Comparison of ENCODE assay signal across 2 cellular contexts in the genomic region with DNA sequence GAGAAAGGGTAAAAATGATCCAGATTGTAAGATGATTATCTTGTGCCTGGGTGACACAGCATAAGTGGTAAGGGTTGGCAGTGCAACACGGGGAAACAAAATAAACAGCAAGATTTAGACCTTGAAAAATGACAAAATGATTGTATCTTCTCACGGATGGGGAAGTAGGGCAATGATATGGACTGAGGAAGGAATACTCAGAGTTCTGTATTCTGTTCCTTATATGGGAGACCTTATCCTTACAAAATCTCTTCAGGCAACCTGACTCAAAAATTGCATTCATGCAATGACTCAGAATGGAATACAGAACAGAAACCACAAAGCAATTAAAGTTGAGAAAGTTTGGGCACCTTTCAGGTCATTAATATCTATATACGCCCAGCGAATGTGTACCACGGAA.
TF ChIP-seq lines count a peak whose summit lies in the region.

No MANE protein-coding gene starts in this region.

TF ChIP-seq in SK-N-SH, 30 proteins besides CTCF, POLR2A, EP300 and RAD21:
- TF ChIP-seq, protein P1, sequence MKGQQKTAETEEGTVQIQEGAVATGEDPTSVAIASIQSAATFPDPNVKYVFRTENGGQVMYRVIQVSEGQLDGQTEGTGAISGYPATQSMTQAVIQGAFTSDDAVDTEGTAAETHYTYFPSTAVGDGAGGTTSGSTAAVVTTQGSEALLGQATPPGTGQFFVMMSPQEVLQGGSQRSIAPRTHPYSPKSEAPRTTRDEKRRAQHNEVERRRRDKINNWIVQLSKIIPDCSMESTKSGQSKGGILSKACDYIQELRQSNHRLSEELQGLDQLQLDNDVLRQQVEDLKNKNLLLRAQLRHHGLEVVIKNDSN (IDR thresholded peaks at IDR 0.05; ENCODE audit: borderline replicate concordance, low read depth), result no peak
- TF ChIP-seq, protein P2, sequence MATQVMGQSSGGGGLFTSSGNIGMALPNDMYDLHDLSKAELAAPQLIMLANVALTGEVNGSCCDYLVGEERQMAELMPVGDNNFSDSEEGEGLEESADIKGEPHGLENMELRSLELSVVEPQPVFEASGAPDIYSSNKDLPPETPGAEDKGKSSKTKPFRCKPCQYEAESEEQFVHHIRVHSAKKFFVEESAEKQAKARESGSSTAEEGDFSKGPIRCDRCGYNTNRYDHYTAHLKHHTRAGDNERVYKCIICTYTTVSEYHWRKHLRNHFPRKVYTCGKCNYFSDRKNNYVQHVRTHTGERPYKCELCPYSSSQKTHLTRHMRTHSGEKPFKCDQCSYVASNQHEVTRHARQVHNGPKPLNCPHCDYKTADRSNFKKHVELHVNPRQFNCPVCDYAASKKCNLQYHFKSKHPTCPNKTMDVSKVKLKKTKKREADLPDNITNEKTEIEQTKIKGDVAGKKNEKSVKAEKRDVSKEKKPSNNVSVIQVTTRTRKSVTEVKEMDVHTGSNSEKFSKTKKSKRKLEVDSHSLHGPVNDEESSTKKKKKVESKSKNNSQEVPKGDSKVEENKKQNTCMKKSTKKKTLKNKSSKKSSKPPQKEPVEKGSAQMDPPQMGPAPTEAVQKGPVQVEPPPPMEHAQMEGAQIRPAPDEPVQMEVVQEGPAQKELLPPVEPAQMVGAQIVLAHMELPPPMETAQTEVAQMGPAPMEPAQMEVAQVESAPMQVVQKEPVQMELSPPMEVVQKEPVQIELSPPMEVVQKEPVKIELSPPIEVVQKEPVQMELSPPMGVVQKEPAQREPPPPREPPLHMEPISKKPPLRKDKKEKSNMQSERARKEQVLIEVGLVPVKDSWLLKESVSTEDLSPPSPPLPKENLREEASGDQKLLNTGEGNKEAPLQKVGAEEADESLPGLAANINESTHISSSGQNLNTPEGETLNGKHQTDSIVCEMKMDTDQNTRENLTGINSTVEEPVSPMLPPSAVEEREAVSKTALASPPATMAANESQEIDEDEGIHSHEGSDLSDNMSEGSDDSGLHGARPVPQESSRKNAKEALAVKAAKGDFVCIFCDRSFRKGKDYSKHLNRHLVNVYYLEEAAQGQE (IDR thresholded peaks at IDR 0.05; ENCODE audit: low read depth, low read length), result no peak
- TF ChIP-seq EZH2phosphoT487 (IDR thresholded peaks at IDR 0.05; ENCODE audit: borderline replicate concordance, low read depth) (no peak), NFIC (IDR thresholded peaks at IDR 0.05; ENCODE audit: borderline replicate concordance) (no peak), SIN3A (IDR thresholded peaks at IDR 0.05; ENCODE audit: borderline replicate concordance, low read depth, low read length) (no peak), GABPA (IDR thresholded peaks at IDR 0.05; ENCODE audit: low read depth) (no peak), ELF1 (IDR thresholded peaks at IDR 0.05) (no peak), GATA2 (CRISPR knock-in tag; IDR thresholded peaks at IDR 0.05) (no peak), RCOR1 (IDR thresholded peaks at IDR 0.05; ENCODE audit: low read length) (no peak), MEF2A (IDR thresholded peaks at IDR 0.05; ENCODE audit: borderline replicate concordance, low read depth) (no peak), FOXM1 (IDR thresholded peaks at IDR 0.05; ENCODE audit: low read depth) (no peak), FOSL2 (IDR thresholded peaks at IDR 0.05; ENCODE audit: borderline replicate concordance, low read depth) (no peak), TCF12 (IDR thresholded peaks at IDR 0.05) (no peak), TAF1 (IDR thresholded peaks at IDR 0.05; ENCODE audit: borderline replicate concordance, low read depth, low read length) (no peak), TEAD4 (IDR thresholded peaks at IDR 0.05; ENCODE audit: borderline replicate concordance, insufficient read depth) (no peak)

TF ChIP-seq in SK-N-SH treated with all-trans-retinoic acid at 6 μM for 48 hours, 23 proteins besides CTCF, POLR2A, EP300 and RAD21 (continued from another document):
- TF ChIP-seq ZC3H10 (CRISPR knock-in tag; IDR thresholded peaks at IDR 0.05) (no peak), OSR1 (CRISPR knock-in tag; IDR thresholded peaks at IDR 0.05) (no peak), CSDC2 (CRISPR knock-in tag; IDR thresholded peaks at IDR 0.05) (no peak), RARB (CRISPR knock-in tag; IDR thresholded peaks at IDR 0.05) (no peak)
- TF ChIP-seq, protein P3, sequence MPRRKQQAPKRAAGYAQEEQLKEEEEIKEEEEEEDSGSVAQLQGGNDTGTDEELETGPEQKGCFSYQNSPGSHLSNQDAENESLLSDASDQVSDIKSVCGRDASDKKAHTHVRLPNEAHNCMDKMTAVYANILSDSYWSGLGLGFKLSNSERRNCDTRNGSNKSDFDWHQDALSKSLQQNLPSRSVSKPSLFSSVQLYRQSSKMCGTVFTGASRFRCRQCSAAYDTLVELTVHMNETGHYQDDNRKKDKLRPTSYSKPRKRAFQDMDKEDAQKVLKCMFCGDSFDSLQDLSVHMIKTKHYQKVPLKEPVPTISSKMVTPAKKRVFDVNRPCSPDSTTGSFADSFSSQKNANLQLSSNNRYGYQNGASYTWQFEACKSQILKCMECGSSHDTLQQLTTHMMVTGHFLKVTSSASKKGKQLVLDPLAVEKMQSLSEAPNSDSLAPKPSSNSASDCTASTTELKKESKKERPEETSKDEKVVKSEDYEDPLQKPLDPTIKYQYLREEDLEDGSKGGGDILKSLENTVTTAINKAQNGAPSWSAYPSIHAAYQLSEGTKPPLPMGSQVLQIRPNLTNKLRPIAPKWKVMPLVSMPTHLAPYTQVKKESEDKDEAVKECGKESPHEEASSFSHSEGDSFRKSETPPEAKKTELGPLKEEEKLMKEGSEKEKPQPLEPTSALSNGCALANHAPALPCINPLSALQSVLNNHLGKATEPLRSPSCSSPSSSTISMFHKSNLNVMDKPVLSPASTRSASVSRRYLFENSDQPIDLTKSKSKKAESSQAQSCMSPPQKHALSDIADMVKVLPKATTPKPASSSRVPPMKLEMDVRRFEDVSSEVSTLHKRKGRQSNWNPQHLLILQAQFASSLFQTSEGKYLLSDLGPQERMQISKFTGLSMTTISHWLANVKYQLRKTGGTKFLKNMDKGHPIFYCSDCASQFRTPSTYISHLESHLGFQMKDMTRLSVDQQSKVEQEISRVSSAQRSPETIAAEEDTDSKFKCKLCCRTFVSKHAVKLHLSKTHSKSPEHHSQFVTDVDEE (CRISPR knock-in tag; IDR thresholded peaks at IDR 0.05), result no peak
